In genomic region chr1:14366361-14367018, GRCh38 we compare ENCODE assay signal across 13 cellular contexts.
DNase-seq lines count a peak whose midpoint lies in the region; ATAC-seq and TF ChIP-seq lines count a peak whose summit lies in the region.
"Had no signal": no experiment of that assay in that cellular context is flagged by ENCODE, and none has a peak within 500 bp of the region (broad histone marks: within the 10 kb centered on the region; RNA-seq: fewer than 3 reads in every experiment).

No MANE protein-coding gene starts in this region.

- TF ChIP-seq POLR2A in uterus (IDR thresholded peaks at IDR 0.05) = no peak

- H3K4me3 ChIP-seq in hepatocyte (no peak overlapping the region), uterus (no peak overlapping the region)

- no peaks in the 10 kb centered on the region for H3K79me2 ChIP-seq in hepatocyte

- H3K27me3 ChIP-seq in hepatocyte (peaks cover 6% of the 10 kb centered on the region), uterus (no peaks in the 10 kb centered on the region)

- peaks cover 6 to 9% of the 10 kb centered on the region in 2 donors for H3K27me3 Mint-ChIP-seq in natural killer cell (ENCODE audit: low read depth in 2 of 2)
- H3K27me3 Mint-ChIP-seq: activated naive CD8-positive, alpha-beta T cell treated with anti-CD3 and anti-CD28 coated beads, Interleukin-2, amount 10 ng/mL, durations not matched to agents 7 days and 5 days had no signal

- no peak for ATAC-seq in natural killer cell
- no peak for ATAC-seq in HG03045 (IDR thresholded peaks at IDR 0.05; ENCODE audit: unreplicated experiment)
- ATAC-seq: activated CD4-positive, CD25-positive, alpha-beta regulatory T cell treated with anti-CD3 and anti-CD28 coated beads, Interleukin-2, amount 50 U/mL, for 24 hours; stimulated activated naive CD8-positive, alpha-beta T cell treated with anti-CD3 and anti-CD28 coated beads, Interleukin-15, Interleukin-2, amounts not matched to agents 100 U/mL and 50 U/mL, for 24 hours had no signal

- no peaks in the 10 kb centered on the region for H3K36me3 Mint-ChIP-seq in natural killer cell
- H3K36me3 Mint-ChIP-seq: activated naive CD8-positive, alpha-beta T cell treated with anti-CD3 and anti-CD28 coated beads, Interleukin-2, amount 10 ng/mL, durations not matched to agents 7 days and 5 days had no signal

- DNase-seq in NCI-H2029 (lab: John Stamatoyannopoulos, UW) (peak; percentile 8), NCI-H2029 treated with DMSO at 0.1 percent for 48 hours (lab: John Stamatoyannopoulos, UW) (no peak), astrocyte of the hippocampus (ENCODE audit: low read depth, low spot score) (peak; percentile 48), hepatocyte (ENCODE audit: low spot score) (peak; percentile 56), superior temporal gyrus (ENCODE audit: extremely low spot score) (peak; percentile 57), uterus (no peak), natural killer cell (no peak)
- DNase-seq: 8988T; activated naive CD8-positive, alpha-beta T cell treated with anti-CD3 and anti-CD28 coated beads, Interleukin-2, amount 10 ng/mL, durations not matched to agents 7 days and 5 days; NCI-H774; stimulated activated naive CD8-positive, alpha-beta T cell treated with anti-CD3 and anti-CD28 coated beads, Interleukin-15, Interleukin-2, amounts not matched to agents 100 U/mL and 50 U/mL, for 24 hours had no signal

- H3K36me3 ChIP-seq in hepatocyte (replicated peaks; ENCODE audit: insufficient read depth, low read depth) (no peaks in the 10 kb centered on the region), uterus (no peaks in the 10 kb centered on the region)

- intact Hi-C loops in uterus (cut with DNase I; ENCODE audit: low total_unique reads) (no loop called here), natural killer cell (cut with micrococcal nuclease) (no loop called here)

- H3K4me1 ChIP-seq in hepatocyte (ENCODE audit: insufficient read depth) (peaks cover 12% of the 10 kb centered on the region), uterus (no peaks in the 10 kb centered on the region)

- no peak overlapping the region for H3K27ac Mint-ChIP-seq in natural killer cell
- H3K27ac Mint-ChIP-seq: activated naive CD8-positive, alpha-beta T cell treated with anti-CD3 and anti-CD28 coated beads, Interleukin-2, amount 10 ng/mL, durations not matched to agents 7 days and 5 days had no signal

- H3K9me3 ChIP-seq in hepatocyte (ENCODE audit: low read depth) (no peaks in the 10 kb centered on the region), uterus (no peaks in the 10 kb centered on the region)

- no peak for TF ChIP-seq CTCF in hepatocyte (IDR thresholded peaks at IDR 0.05; ENCODE audit: poor library complexity)
- TF ChIP-seq CTCF in uterus (IDR thresholded peaks at IDR 0.05) = no peak
- TF ChIP-seq CTCF in natural killer cell (IDR thresholded peaks at IDR 0.05) = no peak

- no peaks in the 10 kb centered on the region for H3K9me3 Mint-ChIP-seq in natural killer cell
- H3K9me3 Mint-ChIP-seq: activated naive CD8-positive, alpha-beta T cell treated with anti-CD3 and anti-CD28 coated beads, Interleukin-2, amount 10 ng/mL, durations not matched to agents 7 days and 5 days had no signal

- peak overlapping the region; percentile 65 for H3K4me2 ChIP-seq in hepatocyte

- H2AFZ ChIP-seq in hepatocyte = no peak overlapping the region

- WGBS in hepatocyte (ENCODE audit: low lambda C conversion rate, missing lambda C conversion rate) = 34% methylated on average over 16 of the region's 16 CpGs

- H3K4me3 Mint-ChIP-seq in natural killer cell = no peak overlapping the region
- H3K4me3 Mint-ChIP-seq: activated naive CD8-positive, alpha-beta T cell treated with anti-CD3 and anti-CD28 coated beads, Interleukin-2, amount 10 ng/mL, durations not matched to agents 7 days and 5 days had no signal

- no peaks in the 10 kb centered on the region for H4K20me1 ChIP-seq in hepatocyte (ENCODE audit: insufficient read depth, poor library complexity, severe bottlenecking)

- H3K27ac ChIP-seq in hepatocyte (peak overlapping the region; percentile 57), uterus (no peak overlapping the region)

- no peaks in the 10 kb centered on the region for H3K9me2 ChIP-seq in hepatocyte (replicated peaks; ENCODE audit: insufficient read depth)

- no peaks in the 10 kb centered on the region for H3K4me1 Mint-ChIP-seq in natural killer cell
- H3K4me1 Mint-ChIP-seq: activated naive CD8-positive, alpha-beta T cell treated with anti-CD3 and anti-CD28 coated beads, Interleukin-2, amount 10 ng/mL, durations not matched to agents 7 days and 5 days had no signal

Comparison
In these comparisons a context has a peak if more than half of its experiments do, and no peak if none do; other contexts are left out.
1. DNase-seq: peak in NCI-H2029 (single experiment), astrocyte of the hippocampus (single experiment), hepatocyte (single experiment) and superior temporal gyrus (single experiment); none in NCI-H2029 treated with DMSO at 0.1 percent for 48 hours (single experiment), uterus (0 of 2) and natural killer cell (single experiment).